ENCODE assay signal across 1 cellular context in genomic region chr16:14088155-14088753, GRCh38.
TF ChIP-seq lines count a peak whose summit lies in the region.

No MANE protein-coding gene starts in this region.

TF ChIP-seq in HepG2, 621 proteins besides CTCF, POLR2A, EP300 and RAD21 (continued from another document and continues in another):
- no peak for TF ChIP-seq AFF4 (CRISPR knock-in tag; IDR thresholded peaks at IDR 0.05)
- TF ChIP-seq MXD4 (CRISPR knock-in tag; IDR thresholded peaks at IDR 0.05) = peak; percentile 92
- no peak for TF ChIP-seq ZNF251 (CRISPR knock-in tag; IDR thresholded peaks at IDR 0.05)
- TF ChIP-seq ZNF296 (CRISPR knock-in tag; conservative IDR thresholded peaks at IDR 0.05) = no peak
- TF ChIP-seq RXRB (CRISPR knock-in tag; IDR thresholded peaks at IDR 0.05; ENCODE audit: borderline replicate concordance) = peak; percentile 86
- TF ChIP-seq TARDBP (CRISPR knock-in tag; IDR thresholded peaks at IDR 0.05) = peak; percentile 83; the same call in 1 of the 2 replicates
- TF ChIP-seq HMGXB3 (CRISPR knock-in tag; IDR thresholded peaks at IDR 0.05; ENCODE audit: borderline replicate concordance) = peak; percentile 79
- TF ChIP-seq HES4 (CRISPR knock-in tag; IDR thresholded peaks at IDR 0.05; ENCODE audit: borderline replicate concordance) = no peak
- TF ChIP-seq TCF7 (IDR thresholded peaks at IDR 0.05; ENCODE audit: low read depth) = peak; percentile 74
- peak; percentile 62; the same call in 1 of the 2 replicates for TF ChIP-seq MLX (CRISPR knock-in tag; IDR thresholded peaks at IDR 0.05)
- TF ChIP-seq ZNF44 (CRISPR knock-in tag; IDR thresholded peaks at IDR 0.05) = no peak
- no peak for TF ChIP-seq SOX6 (IDR thresholded peaks at IDR 0.05)
- peak; percentile 98 for TF ChIP-seq SOX6 (CRISPR knock-in tag; IDR thresholded peaks at IDR 0.05)
- peak; percentile 53; the same call in 1 of the 2 replicates for TF ChIP-seq CBFB (CRISPR knock-in tag; IDR thresholded peaks at IDR 0.05)
- no peak for TF ChIP-seq ZNF678 (CRISPR knock-in tag; IDR thresholded peaks at IDR 0.05)
- TF ChIP-seq NBN (conservative IDR thresholded peaks at IDR 0.05) = no peak
- no peak for TF ChIP-seq JDP2 (CRISPR knock-in tag; IDR thresholded peaks at IDR 0.05; ENCODE audit: borderline replicate concordance)
- TF ChIP-seq ARNT2 (CRISPR knock-in tag; IDR thresholded peaks at IDR 0.05; ENCODE audit: low read depth) = peak; percentile 75; the same call in 1 of the 2 replicates
- no peak for TF ChIP-seq ZNF143 (CRISPR knock-in tag; IDR thresholded peaks at IDR 0.05)
- 0 out of 4 replicates have a peak, but pooled peaks of 1 of the 2 experiments have one; percentile 33 for TF ChIP-seq REST (IDR thresholded peaks at IDR 0.05; ENCODE audit: borderline replicate concordance in 1 of 2, low read depth in 1 of 2, low read length in 2 of 2)
- TF ChIP-seq ZFP62 (CRISPR knock-in tag; IDR thresholded peaks at IDR 0.05) = no peak
- TF ChIP-seq TFE3 (CRISPR knock-in tag; IDR thresholded peaks at IDR 0.05) = peak; percentile 60; the same call in 1 of the 2 replicates
- TF ChIP-seq KLF6 (CRISPR knock-in tag; IDR thresholded peaks at IDR 0.05) = peak; percentile 93
- peak; percentile 89 for TF ChIP-seq HDAC2 (CRISPR knock-in tag; IDR thresholded peaks at IDR 0.05)
- TF ChIP-seq ZNF101 (CRISPR knock-in tag; IDR thresholded peaks at IDR 0.05; ENCODE audit: borderline replicate concordance, low read depth) = no peak
- TF ChIP-seq HNF1B (CRISPR knock-in tag; IDR thresholded peaks at IDR 0.05) = 0 out of 2 replicates have a peak, but pooled peaks have one; percentile 42
- TF ChIP-seq ATF1 (CRISPR knock-in tag; IDR thresholded peaks at IDR 0.05) = peak; percentile 65; the same call in 1 of the 2 replicates
- no peak for TF ChIP-seq ZNF343 (CRISPR knock-in tag; IDR thresholded peaks at IDR 0.05)
- no peak for TF ChIP-seq ZBTB34 (CRISPR knock-in tag; IDR thresholded peaks at IDR 0.05)
- peak; percentile 41; the same call in 1 of the 2 replicates for TF ChIP-seq ONECUT2 (CRISPR knock-in tag; IDR thresholded peaks at IDR 0.05)
- no peak for TF ChIP-seq TMF1 (CRISPR knock-in tag; IDR thresholded peaks at IDR 0.05; ENCODE audit: low read depth)
- TF ChIP-seq ZZZ3 (CRISPR knock-in tag; IDR thresholded peaks at IDR 0.05; ENCODE audit: borderline replicate concordance) = no peak; the same call in 1 of the 2 replicates
- no peak; the same call in 1 of the 2 replicates for TF ChIP-seq RNF219 (CRISPR knock-in tag; IDR thresholded peaks at IDR 0.05)
- TF ChIP-seq ZNF460 (CRISPR knock-in tag; IDR thresholded peaks at IDR 0.05; ENCODE audit: borderline replicate concordance) = no peak
- TF ChIP-seq ZNF660 (CRISPR knock-in tag; IDR thresholded peaks at IDR 0.05; ENCODE audit: borderline replicate concordance, low read depth) = no peak
- no peak; the same call in 1 of the 2 replicates for TF ChIP-seq ZNF850 (CRISPR knock-in tag; conservative IDR thresholded peaks at IDR 0.05)
- TF ChIP-seq ZEB1 (IDR thresholded peaks at IDR 0.05; ENCODE audit: insufficient replicate concordance, low read depth) = no peak
- peak; percentile 44; the same call in 1 of the 2 replicates for TF ChIP-seq GMEB1 (CRISPR knock-in tag; IDR thresholded peaks at IDR 0.05; ENCODE audit: borderline replicate concordance)
- no peak for TF ChIP-seq ZNF383 (CRISPR knock-in tag; IDR thresholded peaks at IDR 0.05; ENCODE audit: borderline replicate concordance)
